ENCODE assay signal across 11 cellular contexts in the genomic region with DNA sequence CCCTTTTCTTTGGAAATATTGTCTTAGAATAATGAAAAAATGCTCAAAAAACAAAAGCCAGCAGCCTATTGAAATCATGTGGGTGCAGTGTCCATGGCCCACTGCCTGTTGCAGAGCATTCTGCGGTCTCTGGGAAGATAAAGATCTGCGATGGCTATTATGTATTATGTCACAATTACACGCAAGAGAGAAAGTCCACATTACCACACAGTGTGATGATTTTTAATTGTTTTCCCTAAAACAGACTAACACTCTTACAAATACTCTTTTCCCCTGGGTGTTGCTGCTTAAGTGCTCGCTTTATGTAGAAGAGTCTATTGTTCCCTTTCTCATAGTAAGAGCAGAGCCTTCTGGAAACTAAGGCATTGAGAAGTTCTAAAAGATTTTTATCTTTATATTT.
"Had no signal": no experiment of that assay in that cellular context is flagged by ENCODE, and none has a peak within 500 bp of the region (broad histone marks: within the 10 kb centered on the region; RNA-seq: fewer than 3 reads in every experiment).

No MANE protein-coding gene starts in this region.

- ATAC-seq: activated CD8-positive, alpha-beta memory T cell treated with anti-CD3 and anti-CD28 coated beads, Interleukin-2, amount 10 ng/mL, durations not matched to agents 7 days and 5 days had no signal

- DNase-seq: activated CD4-positive, alpha-beta T cell treated with anti-CD3 and anti-CD28 coated beads, Interleukin-2, amount 50 U/mL, for 48 hours; activated CD4-positive, CD25-positive, alpha-beta regulatory T cell treated with anti-CD3 and anti-CD28 coated beads, Interleukin-2, amount 50 U/mL, for 72 hours; activated CD8-positive, alpha-beta memory T cell treated with anti-CD3 and anti-CD28 coated beads, Interleukin-2, amount 10 ng/mL, durations not matched to agents 7 days and 5 days; activated gamma-delta T cell; activated naive CD8-positive, alpha-beta T cell treated with anti-CD3 and anti-CD28 coated beads for 36 hours; activated T-cell treated with anti-CD3 and anti-CD28 coated beads, Interleukin-2, amount 50 U/mL, for 24 hours; endodermal cell; hypothalamus; ovary; stimulated activated CD4-positive, alpha-beta T cell treated with anti-CD3 and anti-CD28 coated beads, Interleukin-2, amount 100 ng/mL, for 48 hours; stimulated activated naive CD4-positive, alpha-beta T cell treated with Interleukin-2 at 50 U/mL for 16 hours had no signal
